27 cellular contexts compared by ENCODE assay signal in genomic region chr16:84120023-84120422, GRCh38. TPM values are rescaled to one million over a fixed set of nuclear protein-coding genes. Genes with fewer than 3 reads are reported as not detected.
"Had no signal": no experiment of that assay in that cellular context is flagged by ENCODE, and none has a peak within 500 bp of the region (broad histone marks: within the 10 kb centered on the region; RNA-seq: fewer than 3 reads in every experiment).

No MANE protein-coding gene starts in this region.

- H3K27me3 ChIP-seq: colonic mucosa, esophagus squamous epithelium, gastroesophageal sphincter, pancreas, spleen, testis, tibial nerve had no signal

- H3K36me3 ChIP-seq: colonic mucosa, prostate gland had no signal

- H3K4me3 ChIP-seq: colonic mucosa, esophagus squamous epithelium, gastroesophageal sphincter, pancreas, prostate gland, spleen, testis, tibial nerve had no signal

- H3K9me3 Mint-ChIP-seq: stimulated activated naive B cell treated with anti-CD40 and anti-IgM and Interleukin-4, amounts not matched to agents 10 μg/mL and 1 μg/mL and 100 μg/mL, for 72 hours; stimulated activated naive CD8-positive, alpha-beta T cell treated with anti-CD3 and anti-CD28 coated beads, Interleukin-15, amount 100 ng/mL, for 72 hours had no signal

- FAIRE-seq: pancreas had no signal

- H3K9me3 ChIP-seq: colonic mucosa, esophagus squamous epithelium, gastroesophageal sphincter, pancreas, prostate gland, spleen, testis, tibial nerve had no signal

- H3K4me1 ChIP-seq: colonic mucosa had no signal

- H3K4me3 Mint-ChIP-seq: naive thymus-derived CD4-positive, alpha-beta T cell; stimulated activated naive B cell treated with anti-CD40 and anti-IgM and Interleukin-4, amounts not matched to agents 10 μg/mL and 1 μg/mL and 100 μg/mL, for 72 hours; stimulated activated naive CD8-positive, alpha-beta T cell treated with anti-CD3 and anti-CD28 coated beads, Interleukin-15, amount 100 ng/mL, for 72 hours had no signal

- H3K27ac ChIP-seq: colonic mucosa, esophagus squamous epithelium, gastroesophageal sphincter, pancreas, prostate gland, spleen, testis, tibial nerve had no signal

- ATAC-seq: gastroesophageal sphincter; left lobe of liver; naive thymus-derived CD4-positive, alpha-beta T cell; pancreas; sciatic nerve; stimulated activated naive B cell treated with anti-CD40 and anti-IgM and Interleukin-4, amounts not matched to agents 10 μg/mL and 1 μg/mL and 100 μg/mL, for 72 hours; stimulated activated naive CD8-positive, alpha-beta T cell treated with anti-CD3 and anti-CD28 coated beads, Interleukin-15, amount 100 ng/mL, for 72 hours had no signal

- H3K27ac Mint-ChIP-seq: stimulated activated naive B cell treated with anti-CD40 and anti-IgM and Interleukin-4, amounts not matched to agents 10 μg/mL and 1 μg/mL and 100 μg/mL, for 72 hours; stimulated activated naive CD8-positive, alpha-beta T cell treated with anti-CD3 and anti-CD28 coated beads, Interleukin-15, amount 100 ng/mL, for 72 hours had no signal

- DNase-seq: colonic mucosa; dermis blood vessel endothelial cell; esophagus squamous epithelium; foreskin fibroblast; glutamatergic neuron; islet precursor cell; naive thymus-derived CD4-positive, alpha-beta T cell; occipital lobe; pancreas; retina; spleen; stimulated activated CD4-positive, alpha-beta T cell treated with anti-CD3 and anti-CD28 coated beads, Interleukin-15, amount 100 ng/mL, for 24 hours; stimulated activated CD4-positive, alpha-beta T cell treated with anti-CD3 and anti-CD28 coated beads, Interleukin-1b, Interleukin-23, amount 100 ng/mL, for 48 hours; stimulated activated CD4-positive, alpha-beta T cell treated with anti-CD3 and anti-CD28 coated beads, Interleukin-4, amount 100 ng/mL, for 24 hours; stimulated activated naive B cell treated with anti-CD40 and anti-IgM and Interleukin-4, amounts not matched to agents 10 μg/mL and 1 μg/mL and 100 μg/mL, for 72 hours; stimulated activated naive CD8-positive, alpha-beta T cell treated with anti-CD3 and anti-CD28 coated beads, Interleukin-15, amount 100 ng/mL, for 72 hours; testis had no signal

RNA-seq across cellular contexts. Expression of gene DNAAF1, which starts 25.1 kb away (rescaled TPM):
- total RNA-seq: epithelial cell of proximal tubule, left lobe of liver, mesenteric fat pad, skeletal muscle tissue, urinary bladder had no signal
- polyA plus RNA-seq: mammary epithelial cell had no signal
